8 cellular contexts compared by ENCODE assay signal in the genomic region with DNA sequence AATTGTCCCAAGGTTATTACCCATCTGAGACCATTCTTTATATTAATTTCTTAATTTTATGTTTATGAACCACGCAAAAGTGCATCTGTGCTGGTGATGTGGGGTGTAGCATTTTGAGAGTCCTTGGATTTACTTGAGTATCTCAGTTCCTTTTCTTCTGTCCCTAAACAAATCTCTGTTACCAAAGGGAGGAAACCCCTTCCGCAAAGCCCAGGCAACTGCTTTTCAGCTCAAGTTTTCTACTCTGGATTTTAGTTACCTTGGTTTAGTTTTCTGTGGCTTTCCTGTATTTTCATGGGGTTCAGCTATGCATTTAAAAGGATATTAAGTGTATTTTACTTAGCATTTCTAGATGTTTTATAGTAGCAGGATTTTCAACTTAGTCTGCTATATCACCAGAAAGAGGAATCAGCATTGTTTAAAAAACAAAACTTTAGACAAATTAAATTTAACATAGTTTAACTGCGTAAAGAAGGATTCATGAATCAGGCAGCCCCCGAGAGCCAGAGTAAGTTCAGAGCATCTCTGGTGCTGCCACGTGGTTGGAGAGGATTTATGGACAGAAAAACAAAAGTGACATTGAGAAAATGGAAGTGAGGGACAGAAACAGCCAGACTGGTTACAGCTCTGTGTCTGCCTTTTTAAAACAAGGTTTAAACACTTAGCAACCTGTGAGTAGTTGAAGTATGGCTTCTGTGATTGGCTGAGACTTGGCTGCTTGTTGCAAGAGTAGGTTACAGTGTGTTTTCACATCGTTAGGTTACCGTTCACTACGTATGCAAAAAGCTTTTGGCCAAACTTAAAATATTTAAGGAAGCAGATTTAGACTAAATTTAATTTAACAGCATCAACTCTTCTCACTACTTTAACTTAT. TPM values are rescaled to one million over a fixed set of nuclear protein-coding genes. Genes with fewer than 3 reads are reported as not detected.
DNase-seq lines count a peak whose midpoint lies in the region; ATAC-seq and TF ChIP-seq lines count a peak whose summit lies in the region.

No MANE protein-coding gene starts in this region.

- peak overlapping the region; percentile 93 for H3K27ac ChIP-seq in OCI-LY7 (ENCODE audit: low read depth, low read length, poor library complexity, severe bottlenecking)

- H3K4me3 ChIP-seq in OCI-LY7 (ENCODE audit: low read depth, low read length, poor library complexity, severe bottlenecking): peak overlapping the region; percentile 50
- H3K4me3 ChIP-seq in fibroblast of mammary gland (ENCODE audit: control insufficient read depth, low read depth, low read length): no peak overlapping the region

- intact Hi-C loops in OCI-LY7 (cut with micrococcal nuclease; ENCODE audit: unreplicated experiment): loop anchor here (5.0 to 10.0 kb wide), 5 partner anchors 143 to 930 kb away; partner anchors contain the start of genes AMPD3, IPO7 and ZBED5

- peak overlapping the region; percentile 69 for H2AFZ ChIP-seq in OCI-LY7 (ENCODE audit: low read length)

- DNase-seq in DMS 273 (lab: John Stamatoyannopoulos, UW; ENCODE audit: unreplicated experiment) (peak; percentile 83), OCI-LY7 (ENCODE audit: low spot score) (peak; percentile 92), fibroblast of mammary gland (ENCODE audit: low read depth) (peak; percentile 58), NCI-H2171 treated with DMSO at 0.1 percent for 48 hours (lab: John Stamatoyannopoulos, UW) (no peak), ureter (ENCODE audit: low spot score) (no peak)
- DNase-seq in activated CD4-positive, alpha-beta T cell treated with anti-CD3 and anti-CD28 coated beads for 4 hours: no peak

- no peaks in the 10 kb centered on the region for H4K20me1 ChIP-seq in OCI-LY7 (ENCODE audit: insufficient read depth, low read length)

- H3K36me3 ChIP-seq in OCI-LY7 (ENCODE audit: insufficient read depth, low read length): no peaks in the 10 kb centered on the region; the same call in 1 of the 2 replicates

- BruUV-seq in OCI-LY7 (replicated peaks; lab: Mats Ljungman, UMichigan): TSS peak; percentile 55

- TF ChIP-seq CTCF in OCI-LY7 (conservative IDR thresholded peaks at IDR 0.05; ENCODE audit: low read length) (no peak), fibroblast of mammary gland (conservative IDR thresholded peaks at IDR 0.05; ENCODE audit: control insufficient read depth, insufficient read depth, low read depth, low read length) (no peak)

- POLR2A ChIA-PET in OCI-LY7 (lab: Charles Lee): interaction anchor here (0.7 to 1.9 kb wide), 9 partner anchors 8 to 535 kb away, joined by 3 to 7 read pairs (median 5); no protein-coding TSS in a partner anchor

- ATAC-seq in GM19025 (IDR thresholded peaks at IDR 0.05; ENCODE audit: low read depth, unreplicated experiment) (peak; percentile 62), HG03108 (IDR thresholded peaks at IDR 0.05; ENCODE audit: unreplicated experiment) (peak; percentile 50)

- H3K4me1 ChIP-seq in OCI-LY7 (ENCODE audit: insufficient read depth, low read length, poor library complexity, severe bottlenecking): peaks cover 96% of the 10 kb centered on the region

- peak overlapping the region; percentile 77 for H3K4me2 ChIP-seq in OCI-LY7 (ENCODE audit: low read length)

- no peaks in the 10 kb centered on the region; the same call in 1 of the 2 replicates for H3K9me3 ChIP-seq in OCI-LY7 (ENCODE audit: low read length)

- CTCF ChIA-PET in OCI-LY7 (lab: Charles Lee; ENCODE audit: unreplicated experiment): no interaction called here

- H3K79me2 ChIP-seq in OCI-LY7 (ENCODE audit: insufficient read depth, low read depth, low read length): no peaks in the 10 kb centered on the region; the same call in 1 of the 2 replicates

- H3K9me2 ChIP-seq in OCI-LY7 (ENCODE audit: insufficient read depth, low read length): no peaks in the 10 kb centered on the region

RNA-seq across cellular contexts. Expression of gene ADM, which starts 9.6 kb away (rescaled TPM):
- total RNA-seq in OCI-LY7 (2014; rRNA removed; shearing (Covaris generic)): 4.9 and 5.9 TPM in 2 replicates
- total RNA-seq in OCI-LY7 (2022) (0.20 and 0.46 TPM in 2 replicates), ureter (21.9 TPM)

RNA-seq across cellular contexts. Expression of gene SBF2, which starts 20.4 kb away (rescaled TPM):
- 12.4 and 14.3 TPM in 2 replicates for total RNA-seq in OCI-LY7 (2014; rRNA removed; shearing (Covaris generic))
- total RNA-seq in OCI-LY7 (2022): 12.9 and 15.2 TPM in 2 replicates
- 90.7 TPM for total RNA-seq in ureter

Comparison
In these comparisons a context has a peak if more than half of its experiments do, and no peak if none do; other contexts are left out.
1. DNase-seq: peak in DMS 273 (single experiment), OCI-LY7 (single experiment) and fibroblast of mammary gland (single experiment); none in NCI-H2171 treated with DMSO at 0.1 percent for 48 hours (single experiment), ureter (single experiment) and activated CD4-positive, alpha-beta T cell treated with anti-CD3 and anti-CD28 coated beads for 4 hours (0 of 2).